In the genomic region with DNA sequence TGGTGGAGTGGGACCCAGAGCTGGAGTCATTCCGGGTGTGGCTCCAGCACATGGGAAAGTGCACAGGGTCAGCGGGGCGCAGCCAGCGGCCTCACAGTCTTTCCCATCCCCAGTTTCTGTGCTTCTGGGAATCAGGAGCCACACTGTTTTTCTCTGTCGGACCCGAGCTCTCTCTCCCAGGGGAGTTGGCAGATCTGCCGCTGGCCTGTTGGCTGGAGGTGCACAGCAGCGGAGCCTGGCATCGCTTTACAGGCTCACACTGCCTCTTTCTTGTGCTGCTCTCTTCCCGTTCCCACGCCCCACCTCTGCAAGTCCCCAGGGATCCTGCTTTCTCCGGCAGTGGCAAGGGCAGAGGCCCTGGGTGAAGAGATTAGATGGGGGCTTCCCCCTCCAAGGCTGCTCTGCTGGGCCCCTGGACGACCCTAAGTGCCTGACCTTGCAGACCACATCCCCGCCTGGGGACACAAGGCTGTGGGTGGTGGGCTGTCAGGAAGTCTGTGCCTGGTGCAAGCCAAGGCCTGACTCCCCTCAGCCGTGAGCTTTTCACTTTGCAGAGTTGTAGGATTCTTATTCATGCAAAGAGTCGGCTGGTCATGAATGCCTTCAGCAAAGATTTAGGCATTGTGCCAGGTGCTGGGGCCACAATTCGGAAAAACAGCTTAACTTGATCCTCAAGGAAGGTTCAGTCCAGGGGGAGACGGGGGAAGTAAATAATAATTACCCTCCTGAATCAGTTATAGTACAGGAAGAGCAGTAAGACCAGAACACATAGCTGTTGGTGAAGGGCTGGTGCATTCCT, we compare ENCODE assay signal across 1 cellular context.
TF ChIP-seq lines count a peak whose summit lies in the region.

No MANE protein-coding gene starts in this region.

TF ChIP-seq in GM23338, 12 proteins besides CTCF, POLR2A, EP300 and RAD21 (continued from another document):
- TF ChIP-seq, protein P1, sequence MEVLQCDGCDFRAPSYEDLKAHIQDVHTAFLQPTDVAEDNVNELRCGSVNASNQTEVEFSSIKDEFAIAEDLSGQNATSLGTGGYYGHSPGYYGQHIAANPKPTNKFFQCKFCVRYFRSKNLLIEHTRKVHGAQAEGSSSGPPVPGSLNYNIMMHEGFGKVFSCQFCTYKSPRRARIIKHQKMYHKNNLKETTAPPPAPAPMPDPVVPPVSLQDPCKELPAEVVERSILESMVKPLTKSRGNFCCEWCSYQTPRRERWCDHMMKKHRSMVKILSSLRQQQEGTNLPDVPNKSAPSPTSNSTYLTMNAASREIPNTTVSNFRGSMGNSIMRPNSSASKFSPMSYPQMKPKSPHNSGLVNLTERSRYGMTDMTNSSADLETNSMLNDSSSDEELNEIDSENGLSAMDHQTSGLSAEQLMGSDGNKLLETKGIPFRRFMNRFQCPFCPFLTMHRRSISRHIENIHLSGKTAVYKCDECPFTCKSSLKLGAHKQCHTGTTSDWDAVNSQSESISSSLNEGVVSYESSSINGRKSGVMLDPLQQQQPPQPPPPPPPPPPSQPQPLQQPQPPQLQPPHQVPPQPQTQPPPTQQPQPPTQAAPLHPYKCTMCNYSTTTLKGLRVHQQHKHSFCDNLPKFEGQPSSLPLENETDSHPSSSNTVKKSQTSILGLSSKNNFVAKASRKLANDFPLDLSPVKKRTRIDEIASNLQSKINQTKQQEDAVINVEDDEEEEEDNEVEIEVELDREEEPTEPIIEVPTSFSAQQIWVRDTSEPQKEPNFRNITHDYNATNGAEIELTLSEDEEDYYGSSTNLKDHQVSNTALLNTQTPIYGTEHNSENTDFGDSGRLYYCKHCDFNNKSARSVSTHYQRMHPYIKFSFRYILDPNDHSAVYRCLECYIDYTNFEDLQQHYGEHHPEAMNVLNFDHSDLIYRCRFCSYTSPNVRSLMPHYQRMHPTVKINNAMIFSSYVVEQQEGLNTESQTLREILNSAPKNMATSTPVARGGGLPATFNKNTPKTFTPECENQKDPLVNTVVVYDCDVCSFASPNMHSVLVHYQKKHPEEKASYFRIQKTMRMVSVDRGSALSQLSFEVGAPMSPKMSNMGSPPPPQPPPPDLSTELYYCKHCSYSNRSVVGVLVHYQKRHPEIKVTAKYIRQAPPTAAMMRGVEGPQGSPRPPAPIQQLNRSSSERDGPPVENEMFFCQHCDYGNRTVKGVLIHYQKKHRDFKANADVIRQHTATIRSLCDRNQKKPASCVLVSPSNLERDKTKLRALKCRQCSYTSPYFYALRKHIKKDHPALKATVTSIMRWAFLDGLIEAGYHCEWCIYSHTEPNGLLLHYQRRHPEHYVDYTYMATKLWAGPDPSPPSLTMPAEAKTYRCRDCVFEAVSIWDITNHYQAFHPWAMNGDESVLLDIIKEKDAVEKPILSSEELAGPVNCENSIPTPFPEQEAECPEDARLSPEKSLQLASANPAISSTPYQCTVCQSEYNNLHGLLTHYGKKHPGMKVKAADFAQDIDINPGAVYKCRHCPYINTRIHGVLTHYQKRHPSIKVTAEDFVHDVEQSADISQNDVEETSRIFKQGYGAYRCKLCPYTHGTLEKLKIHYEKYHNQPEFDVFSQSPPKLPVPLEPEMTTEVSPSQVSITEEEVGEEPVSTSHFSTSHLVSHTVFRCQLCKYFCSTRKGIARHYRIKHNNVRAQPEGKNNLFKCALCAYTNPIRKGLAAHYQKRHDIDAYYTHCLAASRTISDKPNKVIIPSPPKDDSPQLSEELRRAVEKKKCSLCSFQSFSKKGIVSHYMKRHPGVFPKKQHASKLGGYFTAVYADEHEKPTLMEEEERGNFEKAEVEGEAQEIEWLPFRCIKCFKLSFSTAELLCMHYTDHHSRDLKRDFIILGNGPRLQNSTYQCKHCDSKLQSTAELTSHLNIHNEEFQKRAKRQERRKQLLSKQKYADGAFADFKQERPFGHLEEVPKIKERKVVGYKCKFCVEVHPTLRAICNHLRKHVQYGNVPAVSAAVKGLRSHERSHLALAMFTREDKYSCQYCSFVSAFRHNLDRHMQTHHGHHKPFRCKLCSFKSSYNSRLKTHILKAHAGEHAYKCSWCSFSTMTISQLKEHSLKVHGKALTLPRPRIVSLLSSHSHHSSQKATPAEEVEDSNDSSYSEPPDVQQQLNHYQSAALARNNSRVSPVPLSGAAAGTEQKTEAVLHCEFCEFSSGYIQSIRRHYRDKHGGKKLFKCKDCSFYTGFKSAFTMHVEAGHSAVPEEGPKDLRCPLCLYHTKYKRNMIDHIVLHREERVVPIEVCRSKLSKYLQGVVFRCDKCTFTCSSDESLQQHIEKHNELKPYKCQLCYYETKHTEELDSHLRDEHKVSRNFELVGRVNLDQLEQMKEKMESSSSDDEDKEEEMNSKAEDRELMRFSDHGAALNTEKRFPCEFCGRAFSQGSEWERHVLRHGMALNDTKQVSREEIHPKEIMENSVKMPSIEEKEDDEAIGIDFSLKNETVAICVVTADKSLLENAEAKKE (CRISPR knock-in tag; IDR thresholded peaks at IDR 0.05) = no peak
- TF ChIP-seq POLR2AphosphoS5 (IDR thresholded peaks at IDR 0.05; ENCODE audit: low read depth) (no peak), JUNB (IDR thresholded peaks at IDR 0.05; ENCODE audit: unreplicated experiment) (no peak)
- TF ChIP-seq, protein P2, sequence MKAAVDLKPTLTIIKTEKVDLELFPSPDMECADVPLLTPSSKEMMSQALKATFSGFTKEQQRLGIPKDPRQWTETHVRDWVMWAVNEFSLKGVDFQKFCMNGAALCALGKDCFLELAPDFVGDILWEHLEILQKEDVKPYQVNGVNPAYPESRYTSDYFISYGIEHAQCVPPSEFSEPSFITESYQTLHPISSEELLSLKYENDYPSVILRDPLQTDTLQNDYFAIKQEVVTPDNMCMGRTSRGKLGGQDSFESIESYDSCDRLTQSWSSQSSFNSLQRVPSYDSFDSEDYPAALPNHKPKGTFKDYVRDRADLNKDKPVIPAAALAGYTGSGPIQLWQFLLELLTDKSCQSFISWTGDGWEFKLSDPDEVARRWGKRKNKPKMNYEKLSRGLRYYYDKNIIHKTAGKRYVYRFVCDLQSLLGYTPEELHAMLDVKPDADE (IDR thresholded peaks at IDR 0.05) = no peak
